9 cellular contexts compared by ENCODE assay signal in the genomic region with DNA sequence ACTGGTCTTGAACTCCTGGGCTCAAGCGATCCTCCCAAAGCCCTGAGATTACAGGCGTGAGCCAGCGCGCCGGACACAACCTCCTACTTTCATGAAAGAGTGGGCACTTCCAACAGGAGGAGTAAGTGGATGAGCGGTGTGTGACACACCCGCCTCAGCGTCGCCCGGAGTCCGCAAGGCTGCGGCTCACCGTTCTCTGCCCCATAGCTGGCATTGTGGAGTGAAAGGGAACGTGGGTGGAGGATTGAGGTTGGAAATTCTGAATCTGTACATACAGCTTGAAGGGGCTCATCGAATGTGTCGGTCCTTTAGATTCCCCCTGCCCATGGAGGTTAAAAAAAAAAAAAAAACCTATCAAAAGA. TPM values are rescaled to one million over a fixed set of nuclear protein-coding genes. Genes with fewer than 3 reads are reported as not detected.
DNase-seq lines count a peak whose midpoint lies in the region; ATAC-seq, FAIRE-seq and TF ChIP-seq lines count a peak whose summit lies in the region.
"Had no signal": no experiment of that assay in that cellular context is flagged by ENCODE, and none has a peak within 500 bp of the region (broad histone marks: within the 10 kb centered on the region; RNA-seq: fewer than 3 reads in every experiment).

No MANE protein-coding gene starts in this region.

- DNase-seq in COLO668 (lab: John Stamatoyannopoulos, UW; ENCODE audit: unreplicated experiment) (peak; percentile 41), Karpas-422 (no peak), activated T-cell treated with anti-CD3 and anti-CD28 coated beads for 24 hours (ENCODE audit: low read depth) (peak; percentile 54), glomerular visceral epithelial cell (ENCODE audit: extremely low spot score) (peak; percentile 40), trophoblast cell (no peak), aorta (no peak), GM12892 (ENCODE audit: insufficient read length) (no peak)

- no peak overlapping the region for H3K9ac ChIP-seq in Karpas-422 (ENCODE audit: low read length)
- peak overlapping the region; percentile 47 for H3K9ac ChIP-seq in trophoblast cell (ENCODE audit: low read length)

- H4K91ac ChIP-seq in trophoblast cell (ENCODE audit: low read depth, low read length): no peak overlapping the region

- no peak overlapping the region for H2AFZ ChIP-seq in Karpas-422 (ENCODE audit: low read length)
- no peak overlapping the region for H2AFZ ChIP-seq in trophoblast cell (ENCODE audit: insufficient read depth, low read length, poor library complexity)

- H3K4me2 ChIP-seq in Karpas-422 (ENCODE audit: low read depth, low read length, poor library complexity, severe bottlenecking) (peak overlapping the region; percentile 55), trophoblast cell (ENCODE audit: low read length) (peak overlapping the region; percentile 85)

- H4K12ac ChIP-seq in trophoblast cell (ENCODE audit: low read depth, low read length): no peak overlapping the region

- no peaks in the 10 kb centered on the region for H4K20me1 ChIP-seq in Karpas-422 (ENCODE audit: insufficient read depth, low read depth, low read length)

- H3K79me1 ChIP-seq in trophoblast cell (ENCODE audit: low read length): peaks cover 11% of the 10 kb centered on the region

- no peak overlapping the region for H3K14ac ChIP-seq in trophoblast cell (ENCODE audit: low read length)

- H3K18ac ChIP-seq in trophoblast cell (ENCODE audit: low read length): no peak overlapping the region

- no peak overlapping the region for H2BK12ac ChIP-seq in trophoblast cell (ENCODE audit: low read length)

- H2BK5ac ChIP-seq in trophoblast cell (ENCODE audit: low read depth, low read length, poor library complexity): no peak overlapping the region

- H3K4ac ChIP-seq in trophoblast cell (ENCODE audit: low read depth, low read length): no peak overlapping the region

- no peaks in the 10 kb centered on the region for H3K9me2 ChIP-seq in Karpas-422 (replicated peaks; ENCODE audit: insufficient read depth, low read length)

- H3K4me3 ChIP-seq in Karpas-422 (ENCODE audit: low read length): peak overlapping the region; percentile 45; the same call in 1 of the 2 replicates
- H3K4me3 ChIP-seq in trophoblast cell (ENCODE audit: low read depth, low read length): peak overlapping the region; percentile 33
- peak overlapping the region; percentile 44 to 76 for H3K4me3 ChIP-seq in aorta (ENCODE audit: low read length in 2 of 2)

- no peaks in the 10 kb centered on the region for H3K79me2 ChIP-seq in Karpas-422 (ENCODE audit: low read length)
- H3K79me2 ChIP-seq in trophoblast cell (ENCODE audit: control insufficient read depth, insufficient read depth, low read length, poor library complexity): peaks cover 5% of the 10 kb centered on the region

- ATAC-seq in GM21526 (IDR thresholded peaks at IDR 0.05; ENCODE audit: low FRiP score, unreplicated experiment): peak; percentile 24
- ATAC-seq in aorta (ENCODE audit: low FRiP score): peak; percentile 24

- no peaks in the 10 kb centered on the region for H3K27me3 ChIP-seq in Karpas-422 (ENCODE audit: low read length)
- H3K27me3 ChIP-seq in trophoblast cell (ENCODE audit: insufficient read depth, low read length): no peaks in the 10 kb centered on the region
- no peaks in the 10 kb centered on the region for H3K27me3 ChIP-seq in aorta (ENCODE audit: control insufficient read depth in 1 of 2, insufficient read depth in 2 of 2, low read length in 1 of 2)

- H3K9me3 ChIP-seq in Karpas-422 (ENCODE audit: low read length) (no peaks in the 10 kb centered on the region), trophoblast cell (ENCODE audit: insufficient read depth, low read depth, low read length) (no peaks in the 10 kb centered on the region), aorta (ENCODE audit: control insufficient read depth, low read length) (no peaks in the 10 kb centered on the region)

- intact Hi-C loops in aorta (cut with DNase I): loop anchor here in 1 of 2 donors (2.0 kb wide), 1 partner anchor 47 kb away; a partner anchor contains a TSS

- no peak overlapping the region for H3K23ac ChIP-seq in trophoblast cell (ENCODE audit: low read length)

- no peak overlapping the region for H2AK5ac ChIP-seq in trophoblast cell (ENCODE audit: low read length)

- no peak overlapping the region for H4K8ac ChIP-seq in trophoblast cell (ENCODE audit: low read depth, low read length)

- H3K27ac ChIP-seq in Karpas-422 (ENCODE audit: low read length) (no peak overlapping the region), trophoblast cell (ENCODE audit: low read depth, low read length) (no peak overlapping the region), aorta (ENCODE audit: low read depth in 1 of 2, low read length in 2 of 2) (no peak overlapping the region)

- peaks cover 8% of the 10 kb centered on the region for H3K4me1 ChIP-seq in Karpas-422 (ENCODE audit: low read length)
- H3K4me1 ChIP-seq in trophoblast cell (ENCODE audit: control insufficient read depth in 1 of 2, insufficient read depth in 2 of 2, low read length in 2 of 2): peaks cover 17 to 19% of the 10 kb centered on the region in 2 experiments
- no peaks in the 10 kb centered on the region for H3K4me1 ChIP-seq in aorta (ENCODE audit: control insufficient read depth in 1 of 2, insufficient read depth in 2 of 2, low read length in 2 of 2)

- no peak for TF ChIP-seq POLR2A in GM12892 (IDR thresholded peaks at IDR 0.05; ENCODE audit: low read depth, low read length)

- FAIRE-seq in GM12892 (lab: Jason Lieb, UNC): no peak

- no CpG with 5 or more reads among the region's 16 CpGs for WGBS in trophoblast cell (ENCODE audit: extremely low coverage, insufficient coverage, insufficient read length)
- 14 to 15% methylated on average over 16 of the region's 16 CpGs for WGBS in aorta, 2 donors

- H3K36me3 ChIP-seq in Karpas-422 (ENCODE audit: insufficient read depth, low read length) (no peaks in the 10 kb centered on the region), trophoblast cell (ENCODE audit: control insufficient read depth in 1 of 2, insufficient read depth in 2 of 2, low read length in 2 of 2) (no peaks in the 10 kb centered on the region), aorta (ENCODE audit: control insufficient read depth in 1 of 2, insufficient read depth in 2 of 2, low read length in 1 of 2) (no peaks in the 10 kb centered on the region)

- no peak overlapping the region for H2BK120ac ChIP-seq in trophoblast cell (ENCODE audit: insufficient read depth, low read length, poor library complexity)

RNA-seq across cellular contexts. Expression of a gene that starts 0.5 kb away (rescaled TPM):
- total RNA-seq in Karpas-422 (2014; rRNA removed; shearing (Covaris generic); ENCODE audit: low replicate concordance): 1.7 and 7.2 TPM in 2 replicates
- 41.6 and 43.8 TPM in 2 replicates for polyA plus RNA-seq in trophoblast cell (2013)
- 10 to 100 TPM; 39.7 to 43.1 TPM for total RNA-seq in aorta
- 10 to 100 TPM; 15.6 to 32.3 TPM for polyA plus RNA-seq in aorta
- polyA plus RNA-seq in GM12892 (2012; ENCODE audit: missing spikeins): 25.5 TPM
- total RNA-seq: LHCN-M2 had no signal

RNA-seq across cellular contexts. Expression of a gene that starts 46.3 kb away (rescaled TPM):
- total RNA-seq in Karpas-422 (2014; rRNA removed; shearing (Covaris generic); ENCODE audit: low replicate concordance): 3.4 TPM in 2 replicates
- polyA plus RNA-seq in trophoblast cell (2013): 77.2 and 78.0 TPM in 2 replicates
- total RNA-seq in aorta: 10 to 100 TPM; 59.5 to 61.5 TPM
- polyA plus RNA-seq in aorta: 10 to 100 TPM; 12.3 to 13.8 TPM
- polyA plus RNA-seq in GM12892 (2012; ENCODE audit: missing spikeins): 12.1 TPM

RNA-seq across cellular contexts. Expression of a gene that starts 51.2 kb away (rescaled TPM):
- total RNA-seq in Karpas-422 (2014; rRNA removed; shearing (Covaris generic); ENCODE audit: low replicate concordance): 0.37 TPM in 1 of 2 replicates, not detected in the other
- polyA plus RNA-seq in trophoblast cell (2013): 0.04 TPM in 1 of 2 replicates, not detected in the other
- not detected for total RNA-seq in aorta
- not detected for polyA plus RNA-seq in aorta
- not detected for polyA plus RNA-seq in GM12892 (2012; ENCODE audit: missing spikeins)
- total RNA-seq: LHCN-M2 had no signal

RNA-seq across cellular contexts. Expression of a gene that starts 51.3 kb away (rescaled TPM):
- total RNA-seq in Karpas-422 (2014; rRNA removed; shearing (Covaris generic); ENCODE audit: low replicate concordance): not detected in 2 replicates
- polyA plus RNA-seq in trophoblast cell (2013): not detected in 2 replicates
- total RNA-seq in aorta: not detected
- polyA plus RNA-seq in aorta: not detected
- polyA plus RNA-seq in GM12892 (2012; ENCODE audit: missing spikeins): not detected
- total RNA-seq: LHCN-M2 had no signal

Comparison
In these comparisons a context has a peak if more than half of its experiments do, and no peak if none do; other contexts are left out.
1. DNase-seq: peak in COLO668 (single experiment), activated T-cell treated with anti-CD3 and anti-CD28 coated beads for 24 hours (single experiment) and glomerular visceral epithelial cell (single experiment); none in Karpas-422 (single experiment), trophoblast cell (0 of 2), aorta (0 of 2) and GM12892 (single experiment).
2. RNA of a gene that starts 46.3 kb away (total RNA-seq): 59.5 to 61.5 TPM in aorta; 3.4 TPM in Karpas-422; every median in the first group is over 10 times any median in the second.
3. Peak in every context shown above with its lines, with median percentiles within 50 percentile points of each other: H3K4me3 ChIP-seq.